20 cellular contexts compared by ENCODE assay signal in the genomic region with DNA sequence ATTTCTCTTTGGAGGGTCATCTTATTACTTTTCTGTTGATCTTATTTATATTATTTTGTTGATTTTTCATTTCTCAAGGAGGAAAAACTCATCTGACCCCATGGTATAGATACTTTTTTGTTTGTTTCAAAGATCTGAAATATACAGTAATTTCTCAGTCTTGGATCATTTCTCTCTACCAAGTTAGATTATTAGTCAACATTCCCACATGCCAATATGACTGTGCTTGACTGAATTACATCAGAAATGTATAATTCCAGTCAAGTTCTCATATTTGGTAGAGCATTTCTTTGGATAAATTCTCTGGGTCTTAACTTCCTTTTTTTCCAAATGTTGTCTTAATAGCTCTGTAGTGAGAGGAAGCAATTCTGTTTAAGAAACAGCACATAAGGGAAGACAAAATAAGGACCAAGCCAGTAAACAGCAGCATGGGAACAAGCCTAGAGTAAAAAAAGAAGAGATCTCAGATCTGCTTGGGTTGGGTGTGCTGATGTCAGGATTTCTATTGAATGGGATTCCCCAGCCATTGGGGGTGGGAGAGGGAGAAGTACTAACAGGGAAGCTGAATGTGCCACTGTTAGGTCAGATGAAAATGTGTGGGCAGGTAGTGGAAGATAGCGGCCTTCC. TPM values are rescaled to one million over a fixed set of nuclear protein-coding genes. Genes with fewer than 3 reads are reported as not detected.
DNase-seq lines count a peak whose midpoint lies in the region; ATAC-seq, FAIRE-seq and TF ChIP-seq lines count a peak whose summit lies in the region.
"Had no signal": no experiment of that assay in that cellular context is flagged by ENCODE, and none has a peak within 500 bp of the region (broad histone marks: within the 10 kb centered on the region; RNA-seq: fewer than 3 reads in every experiment).

No MANE protein-coding gene starts in this region.

- H3K4me1 ChIP-seq in heart left ventricle (peaks cover 0 to 30% (median 1%) of the 10 kb centered on the region in 12 donors), left ventricle myocardium inferior (peaks cover 9% of the 10 kb centered on the region), heart right ventricle (peaks cover 0 to 41% (median 6%) of the 10 kb centered on the region in 9 donors), thymus (ENCODE audit: control insufficient read depth, insufficient read depth, low read length) (peaks cover 26% of the 10 kb centered on the region), esophagus muscularis mucosa (peaks cover 3 to 19% (median 10%) of the 10 kb centered on the region in 4 donors)
- H3K4me1 ChIP-seq: BE2C, gastrocnemius medialis, vagina had no signal

- ATAC-seq in heart left ventricle (peak; percentile 22 to 68 (median 53)), heart right ventricle (peak in 7 of 8 donors; percentile 26 to 70 (median 61)), HG03039 (IDR thresholded peaks at IDR 0.05; ENCODE audit: unreplicated experiment) (no peak)
- ATAC-seq: activated CD4-positive, CD25-positive, alpha-beta regulatory T cell treated with anti-CD3 and anti-CD28 coated beads, Interleukin-2, amount 50 U/mL, for 24 hours had no signal

- no peaks in the 10 kb centered on the region for H3K9me3 ChIP-seq in heart left ventricle
- no peaks in the 10 kb centered on the region for H3K9me3 ChIP-seq in left ventricle myocardium inferior (replicated peaks)
- H3K9me3 ChIP-seq in heart right ventricle = no peaks in the 10 kb centered on the region
- H3K9me3 ChIP-seq in thymus (ENCODE audit: control insufficient read depth) = no peaks in the 10 kb centered on the region
- no peaks in the 10 kb centered on the region for H3K9me3 ChIP-seq in esophagus muscularis mucosa
- H3K9me3 ChIP-seq: BE2C, gastrocnemius medialis, stomach, vagina had no signal

- H3K36me3 ChIP-seq in heart left ventricle = no peaks in the 10 kb centered on the region
- no peaks in the 10 kb centered on the region for H3K36me3 ChIP-seq in left ventricle myocardium inferior
- no peaks in the 10 kb centered on the region for H3K36me3 ChIP-seq in heart right ventricle
- H3K36me3 ChIP-seq in thymus (ENCODE audit: control insufficient read depth, insufficient read depth) = no peaks in the 10 kb centered on the region
- H3K36me3 ChIP-seq in esophagus muscularis mucosa = no peaks in the 10 kb centered on the region
- H3K36me3 ChIP-seq: BE2C, gastrocnemius medialis, stomach, vagina had no signal

- 90 to 100% (median 92%) methylated on average over 1 of the region's 1 CpG for WGBS in heart left ventricle, 4 donors
- WGBS in heart right ventricle, 2 donors = 89 to 100% methylated on average over 1 of the region's 1 CpG
- WGBS in thymus = 97% methylated on average over 1 of the region's 1 CpG
- WGBS in esophagus muscularis mucosa = 92% methylated on average over 1 of the region's 1 CpG

- no peak overlapping the region for H3K27ac ChIP-seq in heart left ventricle
- no peak overlapping the region for H3K27ac ChIP-seq in left ventricle myocardium inferior (replicated peaks)
- H3K27ac ChIP-seq in heart right ventricle = peak overlapping the region in 1 of 10 donors; percentile 31
- H3K27ac ChIP-seq in thymus (ENCODE audit: low read depth) = peak overlapping the region; percentile 11
- no peak overlapping the region for H3K27ac ChIP-seq in esophagus muscularis mucosa (replicated peaks in 1 of 4)
- H3K27ac ChIP-seq: gastrocnemius medialis, stomach, vagina had no signal

- H3K27me3 ChIP-seq in heart left ventricle (no peaks in the 10 kb centered on the region), left ventricle myocardium inferior (ENCODE audit: low read depth) (no peaks in the 10 kb centered on the region), heart right ventricle (no peaks in the 10 kb centered on the region), thymus (ENCODE audit: control insufficient read depth, insufficient read depth) (no peaks in the 10 kb centered on the region), esophagus muscularis mucosa (no peaks in the 10 kb centered on the region)
- H3K27me3 ChIP-seq: gastrocnemius medialis, stomach, vagina had no signal

- DNase-seq in heart left ventricle (no peak), left ventricle myocardium inferior (no peak), NB4 (ENCODE audit: low read depth) (peak; percentile 31), heart right ventricle (no peak), esophagus muscularis mucosa (ENCODE audit: extremely low spot score) (no peak), frontal cortex (ENCODE audit: low spot score in 2 of 2) (no peak)
- DNase-seq: activated CD8-positive, alpha-beta memory T cell treated with anti-CD3 and anti-CD28 coated beads, Interleukin-2, amount 50 U/mL, for 48 hours; amniotic stem cell; BE2C; mesendoderm; NCI-H146; NCI-H510A; occipital lobe; T-helper 1 cell had no signal

- H3K4me3 ChIP-seq in heart left ventricle = no peak overlapping the region
- H3K4me3 ChIP-seq in left ventricle myocardium inferior = no peak overlapping the region
- no peak overlapping the region for H3K4me3 ChIP-seq in NB4 (ENCODE audit: low read depth, low read length)
- H3K4me3 ChIP-seq in heart right ventricle = no peak overlapping the region
- no peak overlapping the region for H3K4me3 ChIP-seq in thymus (ENCODE audit: low read length)
- no peak overlapping the region for H3K4me3 ChIP-seq in esophagus muscularis mucosa
- H3K4me3 ChIP-seq: gastrocnemius medialis, stomach, vagina had no signal

- TF ChIP-seq CTCF in heart left ventricle (IDR thresholded peaks at IDR 0.05) (no peak), left ventricle myocardium inferior (IDR thresholded peaks at IDR 0.05; ENCODE audit: borderline replicate concordance) (no peak), NB4 (IDR thresholded peaks at IDR 0.05; ENCODE audit: low read depth, low read length) (no peak), heart right ventricle (IDR thresholded peaks at IDR 0.05) (no peak), esophagus muscularis mucosa (IDR thresholded peaks at IDR 0.05) (no peak)

- intact Hi-C loops in heart left ventricle (cut with DNase I) (no loop called here), left ventricle myocardium inferior (cut with micrococcal nuclease) (no loop called here), heart right ventricle (cut with DNase I) (no loop called here), esophagus muscularis mucosa (cut with DNase I) (no loop called here)

- no peak for TF ChIP-seq EP300 in esophagus muscularis mucosa (IDR thresholded peaks at IDR 0.05)

- no peak for TF ChIP-seq POLR2A in heart left ventricle (IDR thresholded peaks at IDR 0.05)
- no peak for TF ChIP-seq POLR2A in NB4 (IDR thresholded peaks at IDR 0.05; ENCODE audit: extremely low read depth, insufficient read length)
- no peak for TF ChIP-seq POLR2A in esophagus muscularis mucosa (IDR thresholded peaks at IDR 0.05; ENCODE audit: low read depth)

- no peak for FAIRE-seq in frontal cortex (lab: Jason Lieb, UNC)

RNA-seq across cellular contexts. Expression of a gene that starts 14.3 kb away (rescaled TPM):
- total RNA-seq in heart left ventricle = 10 to 100 TPM; 30.5 to 62.9 (median 37.9) TPM
- polyA plus RNA-seq in heart left ventricle = 10 to 100 TPM in 1 of 2 donors, 1 to 10 TPM in 1; 7.8 to 24.4 TPM
- 42.6 TPM for total RNA-seq in left ventricle myocardium inferior
- 10 to 100 TPM; 30.0 to 55.8 (median 44.2) TPM for total RNA-seq in heart right ventricle
- polyA plus RNA-seq in heart right ventricle = 10 to 100 TPM in 1 of 2 donors, 1 to 10 TPM in 1; 6.4 to 10.1 TPM
- polyA plus RNA-seq in thymus = 11.8 TPM
- 10 to 100 TPM; 22.2 to 57.9 (median 36.9) TPM for total RNA-seq in esophagus muscularis mucosa
- 88.5 TPM for total RNA-seq in frontal cortex
